ENCODE assay signal across 8 cellular contexts in the genomic region with DNA sequence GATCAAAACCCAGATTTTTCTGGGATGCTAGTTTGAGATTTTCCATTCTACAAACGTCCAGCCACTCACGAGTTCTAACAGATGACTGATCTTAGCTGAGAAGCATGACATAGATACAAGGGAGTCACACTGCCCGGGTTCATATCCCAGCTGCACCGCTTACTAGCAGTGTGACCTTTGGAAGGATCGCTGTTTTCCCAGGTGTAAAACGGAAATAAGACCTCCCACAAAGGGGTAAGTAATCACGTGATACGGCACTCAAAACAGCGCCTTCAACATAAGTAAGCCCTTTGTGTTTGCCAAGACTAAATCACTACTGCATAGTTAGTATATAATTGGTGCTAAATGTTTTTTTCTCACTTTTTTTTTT. TPM values are rescaled to one million over a fixed set of nuclear protein-coding genes. Genes with fewer than 3 reads are reported as not detected.
A peak's percentile ranks its signal among the peaks of the same experiment; 100 is the strongest.
DNase-seq lines count a peak whose midpoint lies in the region; ATAC-seq and TF ChIP-seq lines count a peak whose summit lies in the region.

No MANE protein-coding gene starts in this region.

- peak overlapping the region; percentile 58 for H3K4me2 ChIP-seq in neuronal stem cell (ENCODE audit: insufficient read depth, low read length, poor library complexity, severe bottlenecking)

- no CpG with 5 or more reads among the region's 9 CpGs for WGBS in neuronal stem cell (ENCODE audit: extremely low coverage in 2 of 2, insufficient read length in 2 of 2, insufficient replicate concordance in 1 of 2), 2 donors

- H3K9ac ChIP-seq in neuronal stem cell (ENCODE audit: low read depth, low read length, poor library complexity) = no peak overlapping the region

- H2BK12ac ChIP-seq in neuronal stem cell (ENCODE audit: low read length) = no peak overlapping the region

- ATAC-seq in esophagus mucosa (peak; percentile 14), GM21619 (IDR thresholded peaks at IDR 0.05; ENCODE audit: unreplicated experiment) (no peak)

- in situ Hi-C loops in KBM-7 (cut with MboI; ENCODE audit: low pct_unique_long_range_greater_than_20kb, low sequenced_read_pairs) = loop anchor here (25.0 kb wide), 1 partner anchor 202 kb away; no protein-coding TSS in a partner anchor

- DNase-seq in DMS79 treated with DMSO at 0.1 percent for 48 hours (lab: John Stamatoyannopoulos, UW) (peak; percentile 66), NB4 (ENCODE audit: low read depth) (peak; percentile 61), neuronal stem cell (ENCODE audit: low spot score) (no peak), anterior cingulate cortex (lab: John Stamatoyannopoulos, UW) (no peak), KBM-7 (no peak)
- peak; percentile 7 for DNase-seq in activated CD4-positive, alpha-beta T cell treated with anti-CD3 and anti-CD28 coated beads, Interleukin-2, amount 50 U/mL, for 1 hour

- TF ChIP-seq CTCF in NB4 (IDR thresholded peaks at IDR 0.05; ENCODE audit: low read depth, low read length) = no peak

- H2BK5ac ChIP-seq in neuronal stem cell (ENCODE audit: low read length) = no peak overlapping the region

- H3K4ac ChIP-seq in neuronal stem cell (ENCODE audit: low read length) = no peak overlapping the region

- no peak overlapping the region for H2AK5ac ChIP-seq in neuronal stem cell (ENCODE audit: low read depth, low read length)

- no peak overlapping the region for H4K8ac ChIP-seq in neuronal stem cell (ENCODE audit: low read depth, low read length)

- H3K9me3 ChIP-seq in neuronal stem cell (replicated peaks in 1 of 2; ENCODE audit: control insufficient read depth in 2 of 2, insufficient read depth in 1 of 2, low read depth in 1 of 2, low read length in 2 of 2) = no peaks in the 10 kb centered on the region

- H3K27me3 ChIP-seq in neuronal stem cell (ENCODE audit: control insufficient read depth in 3 of 3, insufficient read depth in 3 of 3, low read depth in 1 of 3, low read length in 3 of 3) = peaks cover 0 to 17% (median 0%) of the 10 kb centered on the region in 3 experiments

- no peak overlapping the region for H3K23ac ChIP-seq in neuronal stem cell (ENCODE audit: low read depth, low read length, poor library complexity)

- no peak overlapping the region for H3K18ac ChIP-seq in neuronal stem cell (ENCODE audit: low read length)

- H3K4me1 ChIP-seq in neuronal stem cell (ENCODE audit: control insufficient read depth in 2 of 2, insufficient read depth in 1 of 2, low read depth in 1 of 2, low read length in 2 of 2) = peaks cover 4 to 8% of the 10 kb centered on the region in 2 donors

- H3K4me3 ChIP-seq in NB4 (ENCODE audit: low read depth, low read length) = peak overlapping the region; percentile 86
- peak overlapping the region in 1 of 2 donors; percentile 99 for H3K4me3 ChIP-seq in neuronal stem cell (ENCODE audit: low read length in 2 of 2)

- H2BK120ac ChIP-seq in neuronal stem cell (ENCODE audit: low read depth, low read length) = no peak overlapping the region

- no peak overlapping the region for H3K14ac ChIP-seq in neuronal stem cell (ENCODE audit: low read length)

- no peak overlapping the region for H2BK15ac ChIP-seq in neuronal stem cell (ENCODE audit: low read length)

- TF ChIP-seq POLR2A in NB4 (IDR thresholded peaks at IDR 0.05; ENCODE audit: extremely low read depth, insufficient read length) = no peak

- H3K27ac ChIP-seq in neuronal stem cell (replicated peaks; ENCODE audit: low read length) = no peak overlapping the region

- no peak overlapping the region for H4K91ac ChIP-seq in neuronal stem cell (ENCODE audit: low read depth, low read length, poor library complexity)

- H3K36me3 ChIP-seq in neuronal stem cell (replicated peaks in 1 of 2; ENCODE audit: control insufficient read depth in 2 of 2, insufficient read depth in 2 of 2, low read length in 2 of 2) = peaks cover 5 to 26% of the 10 kb centered on the region in 2 donors

- peak overlapping the region; percentile 97 for H2AFZ ChIP-seq in neuronal stem cell (ENCODE audit: low read length)

- peaks cover 7% of the 10 kb centered on the region for H3K79me1 ChIP-seq in neuronal stem cell (ENCODE audit: low read depth, low read length)

RNA-seq across cellular contexts. Expression of gene PWP1, which starts 0.6 kb away (rescaled TPM):
- total RNA-seq in esophagus mucosa = 27.0 TPM
- polyA plus RNA-seq in neuronal stem cell (2013, experiment 1 of 2) = 49.5 TPM
- polyA plus RNA-seq in neuronal stem cell (2013, experiment 2 of 2) = 56.3 TPM

Comparison
In these comparisons a context has a peak if more than half of its experiments do, and no peak if none do; other contexts are left out.
1. DNase-seq: peak in DMS79 treated with DMSO at 0.1 percent for 48 hours (single experiment), NB4 (single experiment) and activated CD4-positive, alpha-beta T cell treated with anti-CD3 and anti-CD28 coated beads, Interleukin-2, amount 50 U/mL, for 1 hour (single experiment); none in neuronal stem cell (single experiment), anterior cingulate cortex (0 of 58) and KBM-7 (single experiment).